27 cellular contexts compared by ENCODE assay signal in genomic region chr4:105509714-105510113, GRCh38. TPM values are rescaled to one million over a fixed set of nuclear protein-coding genes. Genes with fewer than 3 reads are reported as not detected.
DNase-seq lines count a peak whose midpoint lies in the region; ATAC-seq, FAIRE-seq and TF ChIP-seq lines count a peak whose summit lies in the region.
"Had no signal": no experiment of that assay in that cellular context is flagged by ENCODE, and none has a peak within 500 bp of the region (broad histone marks: within the 10 kb centered on the region; RNA-seq: fewer than 3 reads in every experiment).

No MANE protein-coding gene starts in this region.

- FAIRE-seq in GM12892 (lab: Jason Lieb, UNC): peak; percentile 27

- DNase-seq in GM12892 (ENCODE audit: insufficient read length): no peak
- DNase-seq in EL: no peak
- no peak for DNase-seq in NCI-H774 (lab: John Stamatoyannopoulos, UW)
- DNase-seq in mesenteric fat pad (ENCODE audit: low spot score): no peak
- DNase-seq: activated CD4-positive, alpha-beta T cell treated with anti-CD3 and anti-CD28 coated beads, Interleukin-2, amount 10 ng/mL, durations not matched to agents 24 days and 14 days; activated CD8-positive, alpha-beta memory T cell treated with anti-CD3 and anti-CD28 coated beads, Interleukin-2, amount 10 ng/mL, durations not matched to agents 7 days and 5 days; activated naive CD4-positive, alpha-beta T cell treated with anti-CD3 and anti-CD28 coated beads for 36 hours; amniotic stem cell; CD4-positive, alpha-beta memory T cell; colonic mucosa; effector memory CD8-positive, alpha-beta T cell; foreskin keratinocyte; heart right ventricle; KG1; MM.1S; NCI-H2081 treated with DMSO at 0.1 percent for 48 hours; NCI-H345; thyroid gland; WERI-Rb-1 had no signal

- no peak for TF ChIP-seq POLR2A in GM12892 (IDR thresholded peaks at IDR 0.05; ENCODE audit: low read depth, low read length)

- ATAC-seq in GM19328 (IDR thresholded peaks at IDR 0.05; ENCODE audit: unreplicated experiment): peak; percentile 2
- peak; percentile 18 for ATAC-seq in HG02588 (IDR thresholded peaks at IDR 0.05; ENCODE audit: unreplicated experiment)
- peak; percentile 49 for ATAC-seq in HG03342 (IDR thresholded peaks at IDR 0.05; ENCODE audit: unreplicated experiment)
- no peak for ATAC-seq in GM18868 (IDR thresholded peaks at IDR 0.05; ENCODE audit: unreplicated experiment)
- ATAC-seq: activated CD8-positive, alpha-beta memory T cell treated with anti-CD3 and anti-CD28 coated beads, Interleukin-2, amount 10 ng/mL, durations not matched to agents 7 days and 5 days; effector memory CD8-positive, alpha-beta T cell; esophagus mucosa; heart right ventricle; sciatic nerve; SK-N-SH treated with all-trans-retinoic acid at 6 μM for 48 hours had no signal

RNA-seq across cellular contexts. Expression of gene PPA2, which starts 35.9 kb away (rescaled TPM):
- 96.1 TPM for polyA plus RNA-seq in GM12892 (2012; ENCODE audit: missing spikeins)
- 67.2 TPM for total RNA-seq in mesenteric fat pad

RNA-seq across cellular contexts. Expression of gene ARHGEF38, which starts 42.7 kb away (rescaled TPM):
- polyA plus RNA-seq in GM12892 (2012; ENCODE audit: missing spikeins): not detected
- not detected for total RNA-seq in mesenteric fat pad
- total RNA-seq: activated CD4-positive, alpha-beta T cell treated with anti-CD3 and anti-CD28 coated beads, Interleukin-2, amount 10 ng/mL, durations not matched to agents 24 days and 14 days; activated CD8-positive, alpha-beta memory T cell treated with anti-CD3 and anti-CD28 coated beads, Interleukin-2, amount 10 ng/mL, durations not matched to agents 7 days and 5 days; activated naive CD4-positive, alpha-beta T cell treated with anti-CD3 and anti-CD28 coated beads for 36 hours; CD4-positive, alpha-beta memory T cell; foreskin keratinocyte; T-helper 2 cell treated with Interferon-gamma antibody and Interleukin-4, amounts not matched to agents 100 ng/mL and 5 ng/mL, for 36 hours had no signal
- polyA plus RNA-seq: foreskin keratinocyte, heart right ventricle had no signal
